ENCODE assay signal across 12 cellular contexts in the genomic region with DNA sequence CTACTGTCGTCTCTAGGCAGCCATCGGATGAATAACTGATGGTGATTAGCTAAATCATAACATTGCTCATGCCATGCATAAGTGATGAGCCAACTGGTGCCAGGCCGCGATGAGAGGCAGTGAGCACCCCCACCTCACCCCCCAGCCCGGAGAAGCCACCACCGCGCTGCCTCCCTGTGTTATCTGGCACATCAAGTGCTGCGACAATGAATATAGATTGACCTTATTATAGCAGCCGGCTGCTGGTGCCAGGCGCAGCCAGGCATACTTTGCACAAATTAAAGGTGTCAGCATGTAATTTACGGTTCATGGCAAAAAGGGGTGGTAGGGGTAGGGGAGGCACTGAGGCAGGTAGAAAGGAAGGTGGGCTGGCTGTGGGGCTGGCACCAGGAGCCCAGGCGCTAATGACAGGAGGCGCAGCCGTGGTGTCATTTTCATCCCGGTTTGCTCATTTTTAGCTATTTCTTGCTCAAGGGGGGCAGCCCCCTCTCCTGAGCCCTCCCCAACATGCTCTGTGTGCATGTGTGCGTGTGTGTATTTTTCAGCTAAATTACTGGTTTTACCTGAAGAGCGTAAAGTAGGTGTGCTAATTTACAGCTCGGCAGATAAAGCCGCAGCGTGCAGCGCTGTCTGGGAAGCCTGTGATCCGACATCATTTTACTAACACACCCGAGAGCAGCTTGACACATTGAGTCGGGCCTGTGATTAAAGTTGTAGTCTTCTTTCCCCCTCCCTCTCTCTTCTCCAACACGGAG.
DNase-seq lines count a peak whose midpoint lies in the region; ATAC-seq and TF ChIP-seq lines count a peak whose summit lies in the region.
"Had no signal": no experiment of that assay in that cellular context is flagged by ENCODE, and none has a peak within 500 bp of the region (broad histone marks: within the 10 kb centered on the region; RNA-seq: fewer than 3 reads in every experiment).

No MANE protein-coding gene starts in this region.

- TF ChIP-seq CTCF in gastrocnemius medialis (IDR thresholded peaks at IDR 0.05 in 4 of 5, conservative IDR thresholded peaks at IDR 0.05 in 1 of 5) (no peak), vagina (IDR thresholded peaks at IDR 0.05) (no peak)

- H3K9me3 ChIP-seq in gastrocnemius medialis (no peaks in the 10 kb centered on the region), vagina (no peaks in the 10 kb centered on the region)

- H3K27me3 ChIP-seq in gastrocnemius medialis = no peaks in the 10 kb centered on the region
- H3K27me3 ChIP-seq in vagina = no peaks in the 10 kb centered on the region

- H3K4me1 ChIP-seq in gastrocnemius medialis (no peaks in the 10 kb centered on the region), vagina (peaks cover 9% of the 10 kb centered on the region)

- in situ Hi-C loops in gastrocnemius medialis (cut with MboI; ENCODE audit: low sequenced_read_pairs in 4 of 4) = no loop called here

- ATAC-seq in gastrocnemius medialis (no peak), GM21367 (IDR thresholded peaks at IDR 0.05; ENCODE audit: unreplicated experiment) (no peak), GM21529 (IDR thresholded peaks at IDR 0.05; ENCODE audit: unreplicated experiment) (no peak)
- ATAC-seq: HCT116, T-cell had no signal

- TF ChIP-seq POLR2A in gastrocnemius medialis (IDR thresholded peaks at IDR 0.05) = no peak
- TF ChIP-seq POLR2A in vagina (IDR thresholded peaks at IDR 0.05) = no peak

- intact Hi-C loops in gastrocnemius medialis (cut with DNase I; ENCODE audit: low total_unique reads) = no loop called here
- intact Hi-C loops in vagina (cut with DNase I) = no loop called here

- no peaks in the 10 kb centered on the region for H3K36me3 ChIP-seq in gastrocnemius medialis
- no peaks in the 10 kb centered on the region for H3K36me3 ChIP-seq in vagina

- peak; percentile 45 for DNase-seq in Ammon's horn (ENCODE audit: low spot score)
- DNase-seq in M059J (ENCODE audit: low read depth) = peak; percentile 36
- peak; percentile 26 for DNase-seq in SW480 (ENCODE audit: low spot score)
- peak; percentile 82 for DNase-seq in kidney glomerular epithelial cell (lab: John Stamatoyannopoulos, UW)
- no peak for DNase-seq in gastrocnemius medialis
- DNase-seq in vagina (ENCODE audit: extremely low spot score in 2 of 2) = no peak
- DNase-seq: stimulated activated CD4-positive, alpha-beta T cell treated with anti-CD3 and anti-CD28 coated beads, Interleukin-2, amount 100 ng/mL, for 48 hours; stimulated activated naive CD4-positive, alpha-beta T cell had no signal

- H3K27ac ChIP-seq in gastrocnemius medialis = no peak overlapping the region
- H3K27ac ChIP-seq in vagina = no peak overlapping the region

- H3K4me3 ChIP-seq in gastrocnemius medialis (no peak overlapping the region), vagina (no peak overlapping the region)

Comparison
In these comparisons a context has a peak if more than half of its experiments do, and no peak if none do; other contexts are left out.
1. DNase-seq: peak in Ammon's horn (single experiment), M059J (single experiment), SW480 (single experiment) and kidney glomerular epithelial cell (single experiment); none in gastrocnemius medialis (0 of 2) and vagina (0 of 2).